Comparison of ENCODE assay signal across 28 cellular contexts in genomic region chr2:34892766-34893165, GRCh38.
"Had no signal": no experiment of that assay in that cellular context is flagged by ENCODE, and none has a peak within 500 bp of the region (broad histone marks: within the 10 kb centered on the region; RNA-seq: fewer than 3 reads in every experiment).

No MANE protein-coding gene starts in this region.

- H3K27me3 ChIP-seq: adrenal gland, MG63, Peyer's patch had no signal

- H3K4me3 ChIP-seq: adrenal gland, MG63, Peyer's patch had no signal

- H3K4me1 ChIP-seq: adrenal gland, Peyer's patch had no signal

- H3K36me3 ChIP-seq: adrenal gland, MG63, Peyer's patch had no signal

- ATAC-seq: activated CD4-positive, alpha-beta T cell treated with anti-CD3 and anti-CD28 coated beads for 36 hours; activated CD4-positive, CD25-positive, alpha-beta regulatory T cell treated with anti-CD3 and anti-CD28 coated beads, Interleukin-2, amount 50 U/mL, for 24 hours; activated CD8-positive, alpha-beta T cell treated with anti-CD3 and anti-CD28 coated beads, Interleukin-2, amount 10 ng/mL, durations not matched to agents 7 days and 5 days; PC-3; WTC11 had no signal

- H3K27ac ChIP-seq: adrenal gland, Peyer's patch had no signal

- H3K9me3 ChIP-seq: adrenal gland, MG63, Peyer's patch had no signal

- DNase-seq: activated CD4-positive, alpha-beta T cell treated with anti-CD3 and anti-CD28 coated beads for 36 hours; activated CD4-positive, alpha-beta T cell treated with anti-CD3 and anti-CD28 coated beads, Interleukin-2, amount 10 ng/mL, durations not matched to agents 7 days and 5 days; activated CD4-positive, alpha-beta T cell treated with anti-CD3 and anti-CD28 coated beads, Interleukin-2, amount 50 U/mL, for 48 hours; activated CD8-positive, alpha-beta T cell treated with anti-CD3 and anti-CD28 coated beads, Interleukin-2, amount 10 ng/mL, durations not matched to agents 7 days and 5 days; activated gamma-delta T cell; activated naive CD4-positive, alpha-beta T cell treated with Interleukin-2 at 50 U/mL for 16 hours; activated T-cell treated with anti-CD3 and anti-CD28 coated beads, Interleukin-2, amount 50 U/mL, for 24 hours; adrenal gland; Kasumi-1; KG1; MG63; NCI-H1048; NCI-H1105 treated with DMSO at 0.1 percent for 48 hours; NCI-H1436; NCI-H1694; NCI-H1930; NCI-H2081 treated with DMSO at 0.1 percent for 48 hours; NCI-H226; NCI-H446 treated with DMSO at 0.1 percent for 48 hours; NCI-H524 treated with DMSO at 0.1 percent for 48 hours; NK-92 treated with Interleukin-12 subunit alpha and Interleukin-12 subunit beta, amount 100 ng/mL, for 24 hours; PC-3; Peyer's patch; RPMI8226; SW 1271; T1000 had no signal
